7 cellular contexts compared by ENCODE assay signal in genomic region chr1:153945131-153945794, GRCh38. TPM values are rescaled to one million over a fixed set of nuclear protein-coding genes. Genes with fewer than 3 reads are reported as not detected.
DNase-seq lines count a peak whose midpoint lies in the region; FAIRE-seq and TF ChIP-seq lines count a peak whose summit lies in the region.

No MANE protein-coding gene starts in this region.

- peak overlapping the region; percentile 98 to 100 (median 98) for H3K27ac ChIP-seq in esophagus muscularis mucosa (replicated peaks in 1 of 4)
- peak overlapping the region; percentile 47 for H3K27ac ChIP-seq in neural cell (ENCODE audit: low read length)
- peak overlapping the region; percentile 98 for H3K27ac ChIP-seq in suprapubic skin

- no peaks in the 10 kb centered on the region for H4K20me1 ChIP-seq in neural cell (ENCODE audit: insufficient read depth)

- peak overlapping the region; percentile 79 for H3K9ac ChIP-seq in neural cell (ENCODE audit: low read length)

- peaks cover 4% of the 10 kb centered on the region for H3K79me2 ChIP-seq in neural cell (replicated peaks; ENCODE audit: insufficient read depth, low read length)

- peak overlapping the region; percentile 67 for H3K4me2 ChIP-seq in neural cell (ENCODE audit: low read length)

- WGBS in esophagus muscularis mucosa: 33% methylated on average over 12 of the region's 12 CpGs
- WGBS in suprapubic skin: 17% methylated on average over 10 of the region's 12 CpGs

- TF ChIP-seq EP300 in esophagus muscularis mucosa (IDR thresholded peaks at IDR 0.05): no peak
- TF ChIP-seq EP300 in neural cell (conservative IDR thresholded peaks at IDR 0.05; ENCODE audit: poor library complexity, severe bottlenecking): no peak
- no peak for TF ChIP-seq EP300 in suprapubic skin (IDR thresholded peaks at IDR 0.05)

- TF ChIP-seq CTCF in esophagus muscularis mucosa (IDR thresholded peaks at IDR 0.05) (no peak), neural cell (IDR thresholded peaks at IDR 0.05; ENCODE audit: poor library complexity, severe bottlenecking) (no peak), suprapubic skin (IDR thresholded peaks at IDR 0.05) (no peak)

- H3K4me3 ChIP-seq in esophagus muscularis mucosa (peak overlapping the region; percentile 78 to 98 (median 88)), neural cell (ENCODE audit: low read length) (peak overlapping the region; percentile 85), suprapubic skin (peak overlapping the region; percentile 97)

- intact Hi-C loops in esophagus muscularis mucosa (cut with DNase I): loop anchor here (5.0 to 10.0 kb wide), 2 partner anchors 42 to 120 kb away; partner anchors contain the start of gene RAB13

- H3K36me3 ChIP-seq in esophagus muscularis mucosa: peaks cover 26 to 74% (median 64%) of the 10 kb centered on the region in 4 donors
- H3K36me3 ChIP-seq in neural cell (ENCODE audit: insufficient read depth, low read length): no peaks in the 10 kb centered on the region
- peaks cover 47% of the 10 kb centered on the region for H3K36me3 ChIP-seq in suprapubic skin

- no peaks in the 10 kb centered on the region for H3F3A ChIP-seq in neural cell (ENCODE audit: insufficient read depth, low read length, poor library complexity, severe bottlenecking)

- H3K9me3 ChIP-seq in esophagus muscularis mucosa (no peaks in the 10 kb centered on the region), neural cell (ENCODE audit: low read length) (no peaks in the 10 kb centered on the region), suprapubic skin (no peaks in the 10 kb centered on the region)

- no peak for TF ChIP-seq RAD21 in neural cell (conservative IDR thresholded peaks at IDR 0.05)

- H3K4me1 ChIP-seq in esophagus muscularis mucosa: peaks cover 27 to 37% (median 29%) of the 10 kb centered on the region in 4 donors
- peaks cover 26% of the 10 kb centered on the region for H3K4me1 ChIP-seq in suprapubic skin

- H3K27me3 ChIP-seq in esophagus muscularis mucosa (no peaks in the 10 kb centered on the region), neural cell (ENCODE audit: insufficient read depth, low read depth, low read length) (no peaks in the 10 kb centered on the region), suprapubic skin (no peaks in the 10 kb centered on the region)

- no peak for TF ChIP-seq POLR2A in esophagus muscularis mucosa (IDR thresholded peaks at IDR 0.05; ENCODE audit: low read depth)
- TF ChIP-seq POLR2A in suprapubic skin (IDR thresholded peaks at IDR 0.05): peak in 1 of 2 donors; percentile 33

- peak overlapping the region; percentile 18 for H2AFZ ChIP-seq in neural cell (ENCODE audit: low read depth, low read length)

- FAIRE-seq in GM19239 (lab: Jason Lieb, UNC): no peak

- DNase-seq in GM19239 (ENCODE audit: insufficient read length, low spot score) (peak; percentile 92), NOMO-1 (lab: John Stamatoyannopoulos, UW; ENCODE audit: unreplicated experiment in 2 of 2) (peak; percentile 90), activated T-cell treated with anti-CD3 and anti-CD28 coated beads for 4 hours (peak; percentile 58), esophagus muscularis mucosa (ENCODE audit: extremely low spot score) (no peak), suprapubic skin (ENCODE audit: low spot score in 2 of 2) (peak in 1 of 2 donors; percentile 80), NCI-H1436 (lab: John Stamatoyannopoulos, UW) (no peak)

- no peaks in the 10 kb centered on the region for H3K9me2 ChIP-seq in neural cell (ENCODE audit: insufficient read depth, low read length)

TF ChIP-seq in neural cell, 6 proteins besides CTCF, POLR2A, EP300 and RAD21:
- TF ChIP-seq TAF1 (IDR thresholded peaks at IDR 0.05; ENCODE audit: low read depth) (no peak), POLR2AphosphoS5 (IDR thresholded peaks at IDR 0.05) (no peak), SMC3 (conservative IDR thresholded peaks at IDR 0.05; ENCODE audit: poor library complexity) (no peak), REST (IDR thresholded peaks at IDR 0.05; ENCODE audit: borderline replicate concordance) (no peak), MXI1 (conservative IDR thresholded peaks at IDR 0.05; ENCODE audit: poor library complexity, severe bottlenecking) (no peak), EZH2 (IDR thresholded peaks at IDR 0.05; ENCODE audit: borderline replicate concordance, insufficient read depth, low read length, poor library complexity, severe bottlenecking) (no peak)

RNA-seq across cellular contexts. Expression of gene DENND4B, which starts 1.3 kb away (rescaled TPM):
- total RNA-seq in esophagus muscularis mucosa (10 to 100 TPM; 19.2 to 30.4 (median 26.2) TPM), suprapubic skin (10 to 100 TPM; 20.0 to 45.1 (median 31.0) TPM)
- 25.3 and 30.9 TPM in 2 replicates for polyA plus RNA-seq in neural cell
- 28.0 and 28.7 TPM in 2 replicates for polyA minus RNA-seq in neural cell

RNA-seq across cellular contexts. Expression of gene CRTC2, which starts 13.1 kb away (rescaled TPM):
- total RNA-seq in esophagus muscularis mucosa (10 to 100 TPM; 12.5 to 20.4 (median 17.6) TPM), suprapubic skin (10 to 100 TPM; 19.3 to 36.2 (median 24.5) TPM)
- 12.1 and 14.0 TPM in 2 replicates for polyA plus RNA-seq in neural cell
- 5.4 and 6.1 TPM in 2 replicates for polyA minus RNA-seq in neural cell

RNA-seq across cellular contexts. Expression of gene SLC39A1, which starts 18.1 kb away (rescaled TPM):
- 100 to 1,000 TPM in 3 of 4 donors, 10 to 100 TPM in 1; 74.3 to 114 (median 104) TPM for total RNA-seq in esophagus muscularis mucosa
- polyA plus RNA-seq in neural cell: 35.2 and 39.9 TPM in 2 replicates
- polyA minus RNA-seq in neural cell: 26.3 and 27.0 TPM in 2 replicates
- total RNA-seq in suprapubic skin: 10 to 100 TPM; 60.0 to 79.5 (median 69.6) TPM

RNA-seq across cellular contexts. Expression of gene CREB3L4, which starts 22.4 kb away (rescaled TPM):
- total RNA-seq in esophagus muscularis mucosa (1 to 10 TPM; 2.9 to 7.6 (median 6.8) TPM), suprapubic skin (10 to 100 TPM; 16.6 to 41.0 (median 20.3) TPM)
- 12.4 and 18.0 TPM in 2 replicates for polyA plus RNA-seq in neural cell
- polyA minus RNA-seq in neural cell: 10.0 and 10.2 TPM in 2 replicates

RNA-seq across cellular contexts. Expression of gene GATAD2B, which starts 22.5 kb away (rescaled TPM):
- total RNA-seq in esophagus muscularis mucosa: 10 to 100 TPM; 21.9 to 30.5 (median 26.4) TPM
- 12.0 and 12.8 TPM in 2 replicates for polyA plus RNA-seq in neural cell
- 19.0 and 27.2 TPM in 2 replicates for polyA minus RNA-seq in neural cell
- 10 to 100 TPM; 25.5 to 64.5 (median 37.1) TPM for total RNA-seq in suprapubic skin

Comparison
In these comparisons a context has a peak if more than half of its experiments do, and no peak if none do; other contexts are left out.
1. DNase-seq: peak in GM19239 (single experiment), NOMO-1 (2 of 2) and activated T-cell treated with anti-CD3 and anti-CD28 coated beads for 4 hours (single experiment); none in esophagus muscularis mucosa (single experiment) and NCI-H1436 (single experiment).
2. H3K27ac ChIP-seq: peak in every context shown above with its lines; median percentile 98 in esophagus muscularis mucosa; 98 in suprapubic skin; 47 in neural cell.
3. Peak in every context shown above with its lines, with median percentiles within 50 percentile points of each other: H3K4me3 ChIP-seq.